2 cellular contexts compared by ENCODE assay signal in genomic region chr12:109600481-109600880, GRCh38.
TF ChIP-seq lines count a peak whose summit lies in the region.

No MANE protein-coding gene starts in this region.

TF ChIP-seq in HepG2, 621 proteins besides CTCF, POLR2A, EP300 and RAD21:
- TF ChIP-seq ZSCAN29 (CRISPR knock-in tag; conservative IDR thresholded peaks at IDR 0.05) (no peak), HCFC1 (IDR thresholded peaks at IDR 0.05; ENCODE audit: low read depth, low read length) (no peak), RBM39 (IDR thresholded peaks at IDR 0.05; ENCODE audit: low read depth, low read length, poor library complexity, severe bottlenecking) (no peak), FOXO4 (CRISPR knock-in tag; conservative IDR thresholded peaks at IDR 0.05) (0 out of 2 replicates have a peak, but pooled peaks have one; percentile 5), SOX5 (CRISPR knock-in tag; IDR thresholded peaks at IDR 0.05; ENCODE audit: borderline replicate concordance) (no peak)

TF ChIP-seq in endothelial cell of umbilical vein, 7 proteins besides CTCF, POLR2A, EP300 and RAD21:
- TF ChIP-seq POLR2AphosphoS5 (IDR thresholded peaks at IDR 0.05; ENCODE audit: insufficient read depth, low read depth, low read length), result no peak
